ENCODE assay signal across 19 cellular contexts in the genomic region with DNA sequence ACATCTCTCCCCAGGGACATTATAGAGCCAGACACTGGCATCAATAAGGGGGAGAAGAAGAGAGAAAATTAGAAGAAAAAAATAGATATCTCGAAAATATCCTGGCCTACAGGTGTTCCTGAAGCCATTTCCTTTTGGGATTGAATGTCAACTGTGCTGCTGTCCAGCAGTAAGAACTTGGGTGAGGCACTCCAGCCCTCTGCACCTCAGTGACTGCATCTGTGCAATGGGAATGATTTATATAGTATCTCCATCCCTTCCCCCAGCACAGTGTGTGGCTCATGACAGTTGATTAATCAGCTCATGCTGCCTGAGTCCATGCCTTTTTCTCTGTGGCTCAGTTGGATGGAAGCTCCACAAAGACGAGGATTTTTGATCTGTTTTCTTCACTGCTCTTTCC.
"Had no signal": no experiment of that assay in that cellular context is flagged by ENCODE, and none has a peak within 500 bp of the region (broad histone marks: within the 10 kb centered on the region; RNA-seq: fewer than 3 reads in every experiment).

No MANE protein-coding gene starts in this region.

- H3K9me3 ChIP-seq: left ventricle myocardium inferior, ovary, right atrium auricular region, suprapubic skin, thoracic aorta, tibial artery, uterus had no signal

- H3K36me3 ChIP-seq: left ventricle myocardium inferior, ovary, right atrium auricular region, suprapubic skin, thoracic aorta, tibial artery, uterus had no signal

- ATAC-seq: naive thymus-derived CD4-positive, alpha-beta T cell; sciatic nerve; stimulated activated effector memory CD8-positive, alpha-beta T cell treated with anti-CD3 and anti-CD28 coated beads, Interleukin-12 subunit alpha, Interleukin-12 subunit beta, amount 100 ng/mL, for 72 hours had no signal

- H3K4me1 ChIP-seq: left ventricle myocardium inferior, right atrium auricular region, suprapubic skin, tibial artery, uterus had no signal

- H3K27me3 ChIP-seq: ovary, right atrium auricular region, uterus had no signal

- DNase-seq: hypothalamus; left ventricle myocardium inferior; mesendoderm; naive thymus-derived CD4-positive, alpha-beta T cell; ovary; stimulated activated CD4-positive, alpha-beta T cell treated with anti-CD3 and anti-CD28 coated beads, Interleukin-12 subunit alpha, Interleukin-12 subunit beta, amount 100 ng/mL, for 4 hours; stimulated activated CD4-positive, alpha-beta T cell treated with anti-CD3 and anti-CD28 coated beads, Interleukin-15, amount 100 ng/mL, for 24 hours; stimulated activated CD4-positive, alpha-beta T cell treated with anti-CD3 and anti-CD28 coated beads, Interleukin-4, amount 100 ng/mL, for 24 hours; stimulated activated naive CD4-positive, alpha-beta T cell; tibial artery; trophoblast cell; uterus had no signal

- H3K27ac ChIP-seq: left ventricle myocardium inferior, ovary, right atrium auricular region, skin epidermis, suprapubic skin, thoracic aorta, tibial artery, uterus had no signal

- H3K4me3 ChIP-seq: left ventricle myocardium inferior, lung, ovary, right atrium auricular region, skin epidermis, suprapubic skin, thoracic aorta, tibial artery, uterus had no signal
